ENCODE assay signal across 16 cellular contexts in the genomic region with DNA sequence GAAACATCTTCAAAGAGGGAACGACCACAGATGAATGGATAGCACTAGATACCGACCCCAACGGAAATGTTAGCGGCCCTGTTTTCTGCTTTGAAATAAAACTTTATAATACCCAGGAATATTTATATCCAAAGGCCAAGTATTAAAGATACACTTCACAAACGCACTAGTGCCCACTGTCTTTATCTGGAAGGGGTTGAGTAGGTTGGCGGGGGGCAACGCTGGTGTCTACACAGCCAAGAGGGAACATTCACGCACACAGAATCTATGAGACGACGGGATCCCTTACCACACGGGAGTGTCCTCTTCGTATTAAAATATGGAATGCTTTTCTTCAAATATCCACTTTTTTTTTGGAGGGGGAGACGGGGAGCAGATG. TPM values are rescaled to one million over a fixed set of nuclear protein-coding genes. Genes with fewer than 3 reads are reported as not detected.
DNase-seq lines count a peak whose midpoint lies in the region; ATAC-seq, FAIRE-seq and TF ChIP-seq lines count a peak whose summit lies in the region.
"Had no signal": no experiment of that assay in that cellular context is flagged by ENCODE, and none has a peak within 500 bp of the region (broad histone marks: within the 10 kb centered on the region; RNA-seq: fewer than 3 reads in every experiment).

No MANE protein-coding gene starts in this region.

- H3K27ac ChIP-seq in ACC112 (ENCODE audit: low read depth, low read length) (peak overlapping the region; percentile 75), endodermal cell (ENCODE audit: low read depth, low read length) (no peak overlapping the region)
- H3K27ac ChIP-seq: VCaP had no signal

- H3K36me3 Mint-ChIP-seq in endodermal cell (ENCODE audit: low read depth) (no peaks in the 10 kb centered on the region), nephron (ENCODE audit: low read depth) (no peaks in the 10 kb centered on the region)

- CTCF ChIA-PET in GM10248 (lab: Yijun Ruan, JAX): interaction anchor here (1.7 kb wide), 1 partner anchor 21 kb away, joined by 3 read pairs; no protein-coding TSS in a partner anchor

- peak overlapping the region; percentile 62 for H2AFZ ChIP-seq in ACC112 (ENCODE audit: low read length, unreplicated experiment)

- H3K4me1 Mint-ChIP-seq in endodermal cell (peaks cover 57% of the 10 kb centered on the region), nephron (peaks cover 55% of the 10 kb centered on the region)

- peak overlapping the region; percentile 96 for H3K4me3 ChIP-seq in ACC112 (ENCODE audit: low read depth, low read length)
- H3K4me3 ChIP-seq in endodermal cell (ENCODE audit: low read length): no peak overlapping the region

- POLR2A ChIA-PET in GM10248 (lab: Yijun Ruan, JAX): no interaction called here

- no peak for FAIRE-seq in RCC 7860 (lab: Jason Lieb, UNC)
- FAIRE-seq: endometrium had no signal

- H3K9me3 Mint-ChIP-seq in endodermal cell (no peaks in the 10 kb centered on the region), nephron (peaks cover 3% of the 10 kb centered on the region)

- no peak for ATAC-seq in left colon
- ATAC-seq: stimulated activated naive CD8-positive, alpha-beta T cell treated with anti-CD3 and anti-CD28 coated beads, Interleukin-15, amount 100 ng/mL, for 72 hours had no signal

- H3K27ac Mint-ChIP-seq in endodermal cell: no peak overlapping the region
- no peak overlapping the region for H3K27ac Mint-ChIP-seq in nephron

- peak overlapping the region; percentile 36 for H3K4me3 Mint-ChIP-seq in endodermal cell
- peak overlapping the region in 2 of 3 experiments; percentile 27 to 33 for H3K4me3 Mint-ChIP-seq in nephron

- 2% methylated on average over 13 of the region's 13 CpGs; no CpG with 5 or more reads in 1 of the 2 experiments for WGBS in endodermal cell (ENCODE audit: insufficient coverage in 1 of 2, insufficient read length in 1 of 2), 2 experiments

- H3K27me3 Mint-ChIP-seq in endodermal cell (ENCODE audit: insufficient read depth): peaks cover 97% of the 10 kb centered on the region
- peaks cover 98% of the 10 kb centered on the region for H3K27me3 Mint-ChIP-seq in nephron (ENCODE audit: low read depth)

- peak; percentile 5 for DNase-seq in GM10248 (ENCODE audit: extremely low spot score)
- DNase-seq in endodermal cell: no peak
- DNase-seq in RCC 7860 (ENCODE audit: low spot score): no peak
- no peak for DNase-seq in left colon
- no peak for DNase-seq in RKO (ENCODE audit: low spot score)
- DNase-seq in NCI-H82 (lab: John Stamatoyannopoulos, UW): no peak
- DNase-seq: CD8-positive, alpha-beta memory T cell; NCI-H187 treated with DMSO at 0.1 percent for 48 hours; NCI-H748 treated with DMSO at 0.1 percent for 48 hours; SIG-M5; stimulated activated CD4-positive, alpha-beta T cell treated with anti-CD3 and anti-CD28 coated beads, Interleukin-4, amount 100 ng/mL, for 4 hours; stimulated activated naive CD8-positive, alpha-beta T cell treated with anti-CD3 and anti-CD28 coated beads, Interleukin-15, amount 100 ng/mL, for 72 hours had no signal

- peaks cover 12% of the 10 kb centered on the region for H3K4me1 ChIP-seq in ACC112 (ENCODE audit: control insufficient read depth, insufficient read depth, low read length, unreplicated experiment)
- H3K4me1 ChIP-seq in endodermal cell (ENCODE audit: control insufficient read depth, insufficient read depth, low read length): peaks cover 6% of the 10 kb centered on the region

- H3K27me3 ChIP-seq in ACC112 (ENCODE audit: insufficient read depth, low read length) (no peaks in the 10 kb centered on the region), endodermal cell (ENCODE audit: control insufficient read depth, insufficient read depth, low read length, poor library complexity, severe bottlenecking) (peaks cover 97% of the 10 kb centered on the region)

- no peaks in the 10 kb centered on the region for H3K9me3 ChIP-seq in endodermal cell (ENCODE audit: control insufficient read depth, low read length)

- intact Hi-C loops in left colon (cut with DNase I, micrococcal nuclease): no loop called here

- peaks cover 42% of the 10 kb centered on the region for H3K79me2 ChIP-seq in ACC112 (ENCODE audit: control insufficient read depth, insufficient read depth, low read length, unreplicated experiment)

- H3K36me3 ChIP-seq in ACC112 (ENCODE audit: insufficient read depth, low read length) (no peaks in the 10 kb centered on the region), endodermal cell (ENCODE audit: control insufficient read depth, insufficient read depth, low read length) (no peaks in the 10 kb centered on the region)

- H3K9ac ChIP-seq in endodermal cell (ENCODE audit: extremely low read depth, low read length, poor library complexity, severe bottlenecking): no peak overlapping the region

- TF ChIP-seq CTCF in GM10248 (IDR thresholded peaks at IDR 0.05; ENCODE audit: control extremely low read depth, extremely low read depth, low read depth, missing control alignments) (no peak), endodermal cell (conservative IDR thresholded peaks at IDR 0.05) (no peak), nephron (IDR thresholded peaks at IDR 0.05; ENCODE audit: unreplicated experiment in 3 of 3) (no peak)

RNA-seq across cellular contexts. Expression of a gene that starts 3.3 kb away (rescaled TPM):
- total RNA-seq in endodermal cell (not detected), left colon (10 to 100 TPM in 1 of 2 donors, 1 to 10 TPM in 1; 2.0 to 18.9 TPM)
- polyA plus RNA-seq in endodermal cell (2013, experiment 1 of 2): 2.0 TPM
- 2.0 TPM for polyA plus RNA-seq in endodermal cell (2013, experiment 2 of 2)
- total RNA-seq: CD8-positive, alpha-beta memory T cell had no signal
- polyA plus RNA-seq: CD8-positive, alpha-beta memory T cell had no signal
